1 cellular context compared by ENCODE assay signal in genomic region chrX:129496625-129497024, GRCh38.
TF ChIP-seq lines count a peak whose summit lies in the region.

No MANE protein-coding gene starts in this region.

TF ChIP-seq in SK-N-SH, 30 proteins besides CTCF, POLR2A, EP300 and RAD21 (continued from another document):
- TF ChIP-seq PBX3 (IDR thresholded peaks at IDR 0.05) = peak; percentile 60
- peak; percentile 34; the same call in 1 of the 2 replicates for TF ChIP-seq JUND (IDR thresholded peaks at IDR 0.05)
- TF ChIP-seq FOSL2 (IDR thresholded peaks at IDR 0.05; ENCODE audit: borderline replicate concordance, low read depth) = peak; percentile 56
